Comparison of ENCODE assay signal across 18 cellular contexts in genomic region chr1:228740543-228740942, GRCh38. TPM values are rescaled to one million over a fixed set of nuclear protein-coding genes. Genes with fewer than 3 reads are reported as not detected.
DNase-seq lines count a peak whose midpoint lies in the region; ATAC-seq and TF ChIP-seq lines count a peak whose summit lies in the region.
"Had no signal": no experiment of that assay in that cellular context is flagged by ENCODE, and none has a peak within 500 bp of the region (broad histone marks: within the 10 kb centered on the region; RNA-seq: fewer than 3 reads in every experiment).

No MANE protein-coding gene starts in this region.

- TF ChIP-seq CTCF in endodermal cell (conservative IDR thresholded peaks at IDR 0.05): no peak
- no peak for TF ChIP-seq CTCF in mucosa of descending colon (IDR thresholded peaks at IDR 0.05)

- ATAC-seq in T-helper 17 cell: no peak
- no peak for ATAC-seq in GM21786 (IDR thresholded peaks at IDR 0.05; ENCODE audit: unreplicated experiment)
- ATAC-seq in HG02798 (IDR thresholded peaks at IDR 0.05; ENCODE audit: poor library complexity, unreplicated experiment): no peak
- ATAC-seq in mucosa of descending colon: no peak

- no peak overlapping the region for H3K4me3 Mint-ChIP-seq in T-helper 17 cell
- H3K4me3 Mint-ChIP-seq in endodermal cell: no peak overlapping the region
- H3K4me3 Mint-ChIP-seq: B cell; CD4-positive, alpha-beta T cell had no signal

- H3K27me3 ChIP-seq in endodermal cell (ENCODE audit: control insufficient read depth, insufficient read depth, low read length, poor library complexity, severe bottlenecking): peaks cover 40% of the 10 kb centered on the region
- H3K27me3 ChIP-seq in muscle layer of duodenum (ENCODE audit: low read depth, low read length): no peaks in the 10 kb centered on the region

- peaks cover 4% of the 10 kb centered on the region for H3K4me1 ChIP-seq in endodermal cell (ENCODE audit: control insufficient read depth, insufficient read depth, low read length)
- H3K4me1 ChIP-seq in muscle layer of duodenum (ENCODE audit: control insufficient read depth in 1 of 2, insufficient read depth in 2 of 2, low read length in 2 of 2): peaks cover 0 to 25% of the 10 kb centered on the region in 2 donors
- peaks cover 11% of the 10 kb centered on the region for H3K4me1 ChIP-seq in mucosa of descending colon (ENCODE audit: low read depth)

- peak overlapping the region; percentile 60 for H3K27ac Mint-ChIP-seq in T-helper 17 cell
- H3K27ac Mint-ChIP-seq in endodermal cell: no peak overlapping the region
- H3K27ac Mint-ChIP-seq: B cell; CD4-positive, alpha-beta T cell had no signal

- H3K36me3 Mint-ChIP-seq in T-helper 17 cell (ENCODE audit: low read depth): peaks cover 5% of the 10 kb centered on the region
- peaks cover 43% of the 10 kb centered on the region for H3K36me3 Mint-ChIP-seq in endodermal cell (ENCODE audit: low read depth)

- WGBS in endodermal cell (ENCODE audit: insufficient coverage in 1 of 2, insufficient read length in 1 of 2), 2 experiments: 87 to 95% methylated on average over 2 of the region's 2 CpGs

- peaks cover 20% of the 10 kb centered on the region for H3K4me1 Mint-ChIP-seq in T-helper 17 cell
- peaks cover 9% of the 10 kb centered on the region for H3K4me1 Mint-ChIP-seq in endodermal cell

- no peak overlapping the region for H3K27ac ChIP-seq in endodermal cell (ENCODE audit: low read depth, low read length)
- H3K27ac ChIP-seq in muscle layer of duodenum (ENCODE audit: low read length): peak overlapping the region; percentile 39
- peak overlapping the region; percentile 30 for H3K27ac ChIP-seq in temporal lobe (ENCODE audit: low read depth, low read length)

- H3K27me3 Mint-ChIP-seq in T-helper 17 cell: no peaks in the 10 kb centered on the region
- H3K27me3 Mint-ChIP-seq in endodermal cell (ENCODE audit: insufficient read depth): peaks cover 9% of the 10 kb centered on the region
- H3K27me3 Mint-ChIP-seq: CD4-positive, alpha-beta T cell had no signal

- DNase-seq in T-helper 17 cell (no peak), endodermal cell (peak; percentile 11), NCI-H1048 (lab: John Stamatoyannopoulos, UW) (no peak), mucosa of descending colon (no peak)
- DNase-seq: ACHN; CD4-positive, alpha-beta T cell; DMS79 treated with DMSO at 0.1 percent for 48 hours; HCEC 1CT; MM.1S; NCI-H1105 treated with DMSO at 0.1 percent for 48 hours; NCI-H1930; NCI-H2171 treated with DMSO at 0.1 percent for 48 hours; NCI-H510A treated with DMSO at 0.1 percent for 48 hours had no signal

- no peak overlapping the region for H3K9ac ChIP-seq in endodermal cell (ENCODE audit: extremely low read depth, low read length, poor library complexity, severe bottlenecking)

- no peaks in the 10 kb centered on the region for H3K9me3 ChIP-seq in T-helper 17 cell (ENCODE audit: control insufficient read depth, low read length, poor library complexity, severe bottlenecking)
- H3K9me3 ChIP-seq in endodermal cell (ENCODE audit: control insufficient read depth, low read length): no peaks in the 10 kb centered on the region
- no peaks in the 10 kb centered on the region for H3K9me3 ChIP-seq in muscle layer of duodenum (ENCODE audit: control insufficient read depth in 1 of 2, low read length in 2 of 2)
- no peaks in the 10 kb centered on the region for H3K9me3 ChIP-seq in mucosa of descending colon

- no peaks in the 10 kb centered on the region for H3K9me3 Mint-ChIP-seq in endodermal cell
- H3K9me3 Mint-ChIP-seq: CD4-positive, alpha-beta T cell had no signal

- H3K36me3 ChIP-seq in endodermal cell (ENCODE audit: control insufficient read depth, insufficient read depth, low read length) (no peaks in the 10 kb centered on the region), muscle layer of duodenum (ENCODE audit: control insufficient read depth in 1 of 2, insufficient read depth in 2 of 2, low read length in 2 of 2) (peaks cover 19 to 30% of the 10 kb centered on the region in 2 donors), mucosa of descending colon (ENCODE audit: low read depth) (no peaks in the 10 kb centered on the region)

- intact Hi-C loops in mucosa of descending colon (cut with DNase I, micrococcal nuclease): no loop called here

- no peak overlapping the region for H3K4me3 ChIP-seq in endodermal cell (ENCODE audit: low read length)
- H3K4me3 ChIP-seq in muscle layer of duodenum (ENCODE audit: low read depth in 1 of 2, low read length in 2 of 2): no peak overlapping the region
- no peak overlapping the region for H3K4me3 ChIP-seq in mucosa of descending colon

RNA-seq across cellular contexts. Expression of gene RHOU, which starts 5.3 kb away (rescaled TPM):
- total RNA-seq in T-helper 17 cell (1 to 10 TPM; 1.5 to 2.0 TPM), endodermal cell (10 to 100 TPM in 1 of 2 donors, 1 to 10 TPM in 1; 9.0 to 12.0 TPM), temporal lobe (36.1 TPM), mucosa of descending colon (10 to 100 TPM; 30.7 to 45.1 (median 39.3) TPM)
- 26.4 TPM for polyA plus RNA-seq in endodermal cell (2013, experiment 1 of 2)
- 24.9 TPM for polyA plus RNA-seq in endodermal cell (2013, experiment 2 of 2)
- total RNA-seq: B cell had no signal
